9 cellular contexts compared by ENCODE assay signal in the genomic region with DNA sequence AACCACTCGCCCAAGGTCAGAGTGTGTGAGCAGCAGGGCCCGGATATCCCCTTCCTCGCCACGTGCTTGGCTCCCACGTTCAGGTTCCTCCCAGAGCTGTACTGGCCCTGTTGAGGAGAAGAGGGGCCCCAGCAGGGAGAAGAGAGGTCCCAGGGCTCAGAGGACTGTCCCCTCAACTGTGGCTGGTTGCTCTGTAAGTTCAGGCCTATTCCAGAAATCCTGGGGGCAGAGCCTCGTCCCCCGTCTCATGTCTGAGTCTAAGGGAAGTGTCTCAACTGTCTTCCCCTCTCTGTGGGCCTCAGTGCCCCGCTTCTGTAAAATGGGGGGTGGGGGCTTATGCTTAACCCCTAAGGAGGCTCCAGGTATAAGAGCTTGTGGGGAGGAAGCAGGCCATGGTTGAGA. TPM values are rescaled to one million over a fixed set of nuclear protein-coding genes. Genes with fewer than 3 reads are reported as not detected.
DNase-seq lines count a peak whose midpoint lies in the region; ATAC-seq and TF ChIP-seq lines count a peak whose summit lies in the region.
"Had no signal": no experiment of that assay in that cellular context is flagged by ENCODE, and none has a peak within 500 bp of the region (broad histone marks: within the 10 kb centered on the region; RNA-seq: fewer than 3 reads in every experiment).

No MANE protein-coding gene starts in this region.

- H3K27me3 ChIP-seq in CD4-positive, CD25-positive, alpha-beta regulatory T cell (ENCODE audit: control insufficient read depth, insufficient read depth, low read length), result no peaks in the 10 kb centered on the region
- H3K27me3 ChIP-seq in adrenal gland (no peaks in the 10 kb centered on the region), prostate gland (replicated peaks; ENCODE audit: insufficient read depth) (no peaks in the 10 kb centered on the region)

- peak in 1 of 3 donors; percentile 73 for DNase-seq in CD4-positive, CD25-positive, alpha-beta regulatory T cell
- DNase-seq in MV-4-11 (lab: John Stamatoyannopoulos, UW) (peak; percentile 24), adrenal gland (peak in 3 of 7 donors; percentile 48 to 60 (median 53)), retina (no peak), prostate gland (ENCODE audit: low spot score) (no peak)
- DNase-seq in naive thymus-derived CD8-positive, alpha-beta T cell, result peak in 2 of 10 donors; percentile 9 to 19

- H3K4me3 ChIP-seq in CD4-positive, CD25-positive, alpha-beta regulatory T cell (ENCODE audit: low read depth, low read length), result peak overlapping the region; percentile 47
- no peak overlapping the region for H3K4me3 ChIP-seq in adrenal gland
- H3K4me3 ChIP-seq in prostate gland, result no peak overlapping the region

- peaks cover 11 to 70% (median 44%) of the 10 kb centered on the region in 4 donors for H3K4me1 Mint-ChIP-seq in CD4-positive, CD25-positive, alpha-beta regulatory T cell
- peaks cover 43 to 82% (median 70%) of the 10 kb centered on the region in 4 donors for H3K4me1 Mint-ChIP-seq in naive thymus-derived CD8-positive, alpha-beta T cell

- POLR2A ChIA-PET in naive thymus-derived CD8-positive, alpha-beta T cell (lab: Charles Lee), result no interaction called here

- peak overlapping the region; percentile 93 to 98 (median 97) for H3K27ac Mint-ChIP-seq in CD4-positive, CD25-positive, alpha-beta regulatory T cell
- H3K27ac Mint-ChIP-seq in naive thymus-derived CD8-positive, alpha-beta T cell, result peak overlapping the region; percentile 83 to 98 (median 93)

- peaks cover 17% of the 10 kb centered on the region for H3K36me3 ChIP-seq in CD4-positive, CD25-positive, alpha-beta regulatory T cell (ENCODE audit: control insufficient read depth, insufficient read depth, low read length)
- peaks cover 0 to 19% of the 10 kb centered on the region in 2 donors for H3K36me3 ChIP-seq in adrenal gland (replicated peaks in 1 of 2)
- peaks cover 3 to 21% of the 10 kb centered on the region in 2 donors for H3K36me3 ChIP-seq in prostate gland

- H3K9me3 Mint-ChIP-seq in CD4-positive, CD25-positive, alpha-beta regulatory T cell, result no peaks in the 10 kb centered on the region
- no peaks in the 10 kb centered on the region for H3K9me3 Mint-ChIP-seq in naive thymus-derived CD8-positive, alpha-beta T cell

- intact Hi-C loops in adrenal gland (cut with DNase I), result no loop called here
- intact Hi-C loops in prostate gland (cut with DNase I), result no loop called here

- WGBS in adrenal gland, 4 donors, result 19 to 56% (median 29%) methylated on average over 3 to 8 of the region's 8 CpGs
- 32% methylated on average over 8 of the region's 8 CpGs for WGBS in prostate gland

- H3K36me3 Mint-ChIP-seq in CD4-positive, CD25-positive, alpha-beta regulatory T cell, result peaks cover 15% of the 10 kb centered on the region
- H3K36me3 Mint-ChIP-seq in naive thymus-derived CD8-positive, alpha-beta T cell, result peaks cover 0 to 23% (median 2%) of the 10 kb centered on the region in 3 donors

- TF ChIP-seq POLR2A in adrenal gland (IDR thresholded peaks at IDR 0.05) (no peak), prostate gland (IDR thresholded peaks at IDR 0.05) (no peak)

- peaks cover 50% of the 10 kb centered on the region for H3K4me1 ChIP-seq in CD4-positive, CD25-positive, alpha-beta regulatory T cell (ENCODE audit: control insufficient read depth, insufficient read depth, low read length, poor library complexity, severe bottlenecking)
- peaks cover 35 to 64% of the 10 kb centered on the region in 2 donors for H3K4me1 ChIP-seq in adrenal gland (replicated peaks in 1 of 2)
- H3K4me1 ChIP-seq in prostate gland (replicated peaks), result peaks cover 9% of the 10 kb centered on the region

- H3K9me3 ChIP-seq in CD4-positive, CD25-positive, alpha-beta regulatory T cell (ENCODE audit: control insufficient read depth in 2 of 2, low read length in 2 of 2), result no peaks in the 10 kb centered on the region
- H3K9me3 ChIP-seq in adrenal gland (replicated peaks in 1 of 3) (no peaks in the 10 kb centered on the region), prostate gland (no peaks in the 10 kb centered on the region)

- no peak for TF ChIP-seq CTCF in adrenal gland (IDR thresholded peaks at IDR 0.05)
- TF ChIP-seq CTCF in prostate gland (IDR thresholded peaks at IDR 0.05), result no peak

- ATAC-seq in CD4-positive, CD25-positive, alpha-beta regulatory T cell (ENCODE audit: low read depth in 2 of 2), result peak in 1 of 2 donors; percentile 12
- ATAC-seq in naive thymus-derived CD8-positive, alpha-beta T cell, result peak; percentile 12 to 13
- no peak for ATAC-seq in GM21619 (IDR thresholded peaks at IDR 0.05; ENCODE audit: unreplicated experiment)
- ATAC-seq in HG03139 (IDR thresholded peaks at IDR 0.05; ENCODE audit: unreplicated experiment), result no peak

- H3K4me3 Mint-ChIP-seq in CD4-positive, CD25-positive, alpha-beta regulatory T cell, result peak overlapping the region; percentile 53 to 96 (median 77)
- peak overlapping the region; percentile 53 to 98 (median 87) for H3K4me3 Mint-ChIP-seq in naive thymus-derived CD8-positive, alpha-beta T cell

- peaks cover 4% of the 10 kb centered on the region for H3K27me3 Mint-ChIP-seq in CD4-positive, CD25-positive, alpha-beta regulatory T cell
- no peaks in the 10 kb centered on the region for H3K27me3 Mint-ChIP-seq in naive thymus-derived CD8-positive, alpha-beta T cell

- peak overlapping the region; percentile 76 for H3K27ac ChIP-seq in CD4-positive, CD25-positive, alpha-beta regulatory T cell (ENCODE audit: insufficient read depth, low read length, poor library complexity, severe bottlenecking)
- H3K27ac ChIP-seq in adrenal gland (peak overlapping the region; percentile 0 to 82 (median 75)), prostate gland (peak overlapping the region in 1 of 2 donors; percentile 35)

RNA-seq across cellular contexts. Expression of a gene that starts 3.9 kb away (rescaled TPM):
- 34.6 TPM for total RNA-seq in CD4-positive, CD25-positive, alpha-beta regulatory T cell
- polyA plus RNA-seq in CD4-positive, CD25-positive, alpha-beta regulatory T cell, result 10 to 100 TPM; 16.2 to 24.8 (median 18.8) TPM
- total RNA-seq in adrenal gland, result 10 to 100 TPM; 56.3 to 97.6 (median 74.4) TPM
- polyA plus RNA-seq in adrenal gland, result 100 to 1,000 TPM in 1 of 3 donors, 10 to 100 TPM in 2; 42.3 to 135 (median 75.4) TPM
- 10 to 100 TPM; 47.3 to 47.7 TPM for total RNA-seq in naive thymus-derived CD8-positive, alpha-beta T cell
- 10 to 100 TPM; 20.8 to 35.7 (median 31.0) TPM for polyA plus RNA-seq in naive thymus-derived CD8-positive, alpha-beta T cell
- 10 to 100 TPM; 81.4 to 84.3 TPM for total RNA-seq in prostate gland

RNA-seq across cellular contexts. Expression of a gene that starts 53.9 kb away (rescaled TPM):
- not detected for total RNA-seq in CD4-positive, CD25-positive, alpha-beta regulatory T cell
- not detected for polyA plus RNA-seq in CD4-positive, CD25-positive, alpha-beta regulatory T cell
- 10 to 100 TPM in 7 of 8 donors, 1 to 10 TPM in 1; 4.4 to 67.0 (median 24.0) TPM for total RNA-seq in adrenal gland
- polyA plus RNA-seq in adrenal gland, result 10 to 100 TPM in 2 of 3 donors, 1 to 10 TPM in 1; 2.7 to 69.0 (median 17.2) TPM
- total RNA-seq in naive thymus-derived CD8-positive, alpha-beta T cell, result not detected
- polyA plus RNA-seq in naive thymus-derived CD8-positive, alpha-beta T cell, result not detected
- total RNA-seq in prostate gland, result 10 to 100 TPM; 42.8 to 97.6 TPM
- total RNA-seq: T-helper 1 cell treated with Interleukin-12 subunit alpha and Interleukin-12 subunit beta and Interleukin-4 antibody, amounts not matched to agents 30 ng/mL and 1 ng/mL, for 36 hours had no signal

Comparison
In these comparisons a context has a peak if more than half of its experiments do, and no peak if none do; other contexts are left out.
1. ATAC-seq: peak in naive thymus-derived CD8-positive, alpha-beta T cell (2 of 2); none in GM21619 (single experiment) and HG03139 (single experiment).